Comparison of ENCODE assay signal across 8 cellular contexts in the genomic region with DNA sequence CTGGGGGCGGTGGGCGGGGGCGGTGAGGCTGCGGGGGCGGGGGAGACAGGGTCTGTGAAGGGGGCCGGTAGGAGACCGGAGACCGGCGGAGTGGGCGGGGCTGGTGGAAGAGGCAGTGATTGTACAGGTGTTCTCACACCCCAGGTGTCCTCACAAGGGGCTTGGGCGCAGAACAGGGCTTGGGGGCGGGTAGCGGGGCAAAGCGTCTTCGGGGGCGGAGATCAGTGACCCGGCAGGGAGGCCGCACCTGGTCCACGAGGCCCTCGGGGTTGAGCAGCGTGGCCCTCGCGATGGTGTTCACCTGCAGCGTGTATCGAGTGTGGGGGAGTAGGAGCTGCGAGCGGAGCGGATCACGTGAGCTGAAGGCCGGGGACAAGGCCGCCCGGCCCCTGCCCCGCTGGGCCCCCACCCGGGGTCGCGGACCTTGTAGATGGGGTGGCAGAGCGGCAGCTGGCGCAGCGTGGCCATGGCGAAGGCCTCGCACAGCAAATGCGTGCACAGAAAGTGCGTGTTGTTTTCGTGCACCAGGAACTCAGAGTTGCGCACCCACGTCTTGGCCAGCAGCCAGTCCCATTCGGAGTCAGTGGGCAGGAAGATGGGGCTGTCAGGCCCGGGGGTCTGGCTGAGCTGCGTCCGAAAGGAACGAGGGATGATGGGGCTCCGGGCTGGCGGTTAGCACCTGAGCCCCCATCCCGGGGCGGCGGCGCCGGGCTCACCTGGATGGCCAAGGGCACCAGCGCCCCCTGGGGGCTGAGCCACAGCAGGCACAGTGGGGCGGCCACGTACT. TPM values are rescaled to one million over a fixed set of nuclear protein-coding genes. Genes with fewer than 3 reads are reported as not detected.
A peak's percentile ranks its signal among the peaks of the same experiment; 100 is the strongest.
DNase-seq lines count a peak whose midpoint lies in the region; ATAC-seq and TF ChIP-seq lines count a peak whose summit lies in the region.

No MANE protein-coding gene starts in this region.

- no peak overlapping the region for H3K27ac ChIP-seq in thoracic aorta

- peaks cover 37% of the 10 kb centered on the region for H3K27me3 Mint-ChIP-seq in activated CD8-positive, alpha-beta memory T cell treated with anti-CD3 and anti-CD28 coated beads, Interleukin-2, amount 10 ng/mL, durations not matched to agents 7 days and 5 days
- peaks cover 85% of the 10 kb centered on the region for H3K27me3 Mint-ChIP-seq in nephron (ENCODE audit: low read depth)

- no peaks in the 10 kb centered on the region for H3K36me3 ChIP-seq in thoracic aorta

- H3K36me3 Mint-ChIP-seq in activated CD8-positive, alpha-beta memory T cell treated with anti-CD3 and anti-CD28 coated beads, Interleukin-2, amount 10 ng/mL, durations not matched to agents 7 days and 5 days: no peaks in the 10 kb centered on the region
- no peaks in the 10 kb centered on the region for H3K36me3 Mint-ChIP-seq in nephron (ENCODE audit: low read depth)

- CTCF ChIA-PET in activated CD8-positive, alpha-beta memory T cell treated with anti-CD3 and anti-CD28 coated beads, Interleukin-2, amount 10 ng/mL, durations not matched to agents 7 days and 5 days (lab: Charles Lee): interaction anchor here (0.6 to 7.8 kb wide), 22 partner anchors 9 to 557 kb away, joined by 3 to 107 read pairs (median 6); a partner anchor contains a TSS

- DNase-seq in NCI-H1930 (lab: John Stamatoyannopoulos, UW) (peak; percentile 66 to 78), epithelial cell of esophagus (ENCODE audit: low read depth) (peak; percentile 74), thoracic aorta (ENCODE audit: low spot score) (no peak), HPDE6-E6E7 (ENCODE audit: extremely low spot score) (no peak)
- peak; percentile 80 for DNase-seq in activated CD8-positive, alpha-beta memory T cell treated with anti-CD3 and anti-CD28 coated beads, Interleukin-2, amount 10 ng/mL, durations not matched to agents 7 days and 5 days

- H3K4me3 ChIP-seq in epithelial cell of esophagus (ENCODE audit: low read length) (peak overlapping the region; percentile 40), thoracic aorta (peak overlapping the region; percentile 51)

- no peaks in the 10 kb centered on the region for H3K27me3 ChIP-seq in thoracic aorta (replicated peaks; ENCODE audit: insufficient read depth)

- ATAC-seq in activated CD8-positive, alpha-beta memory T cell treated with anti-CD3 and anti-CD28 coated beads, Interleukin-2, amount 10 ng/mL, durations not matched to agents 7 days and 5 days: peak; percentile 99
- ATAC-seq in thoracic aorta (ENCODE audit: insufficient number of reproducible peaks, low FRiP score, low read depth): no peak
- ATAC-seq in GM19351 (IDR thresholded peaks at IDR 0.05; ENCODE audit: unreplicated experiment): no peak

- H3K4me1 ChIP-seq in thoracic aorta (ENCODE audit: control insufficient read depth in 1 of 2, low read depth in 2 of 2): peaks cover 0 to 7% of the 10 kb centered on the region in 2 donors

- H3K4me3 Mint-ChIP-seq in activated CD8-positive, alpha-beta memory T cell treated with anti-CD3 and anti-CD28 coated beads, Interleukin-2, amount 10 ng/mL, durations not matched to agents 7 days and 5 days: no peak overlapping the region
- H3K4me3 Mint-ChIP-seq in nephron: peak overlapping the region in 1 of 3 experiments; percentile 33

- TF ChIP-seq CTCF in GM12873 (IDR thresholded peaks at IDR 0.05; ENCODE audit: insufficient read depth, low read depth, low read length, missing control alignments) (peak; percentile 93), epithelial cell of esophagus (IDR thresholded peaks at IDR 0.05; ENCODE audit: insufficient read depth, low read depth, low read length, missing control alignments) (peak; percentile 77), nephron (IDR thresholded peaks at IDR 0.05; ENCODE audit: unreplicated experiment in 3 of 3) (peak; percentile 75 to 90 (median 79)), thoracic aorta (IDR thresholded peaks at IDR 0.05) (peak; percentile 68)

- no peaks in the 10 kb centered on the region for H3K9me3 Mint-ChIP-seq in activated CD8-positive, alpha-beta memory T cell treated with anti-CD3 and anti-CD28 coated beads, Interleukin-2, amount 10 ng/mL, durations not matched to agents 7 days and 5 days (ENCODE audit: low read depth)
- no peaks in the 10 kb centered on the region for H3K9me3 Mint-ChIP-seq in nephron

- peaks cover 8% of the 10 kb centered on the region for H3K4me1 Mint-ChIP-seq in activated CD8-positive, alpha-beta memory T cell treated with anti-CD3 and anti-CD28 coated beads, Interleukin-2, amount 10 ng/mL, durations not matched to agents 7 days and 5 days
- H3K4me1 Mint-ChIP-seq in nephron: peaks cover 18% of the 10 kb centered on the region

- no peak overlapping the region for H3K27ac Mint-ChIP-seq in activated CD8-positive, alpha-beta memory T cell treated with anti-CD3 and anti-CD28 coated beads, Interleukin-2, amount 10 ng/mL, durations not matched to agents 7 days and 5 days
- no peak overlapping the region for H3K27ac Mint-ChIP-seq in nephron

- H3K9me3 ChIP-seq in thoracic aorta: no peaks in the 10 kb centered on the region

RNA-seq across cellular contexts. Expression of a gene that starts 8.5 kb away (rescaled TPM):
- total RNA-seq in activated CD8-positive, alpha-beta memory T cell treated with anti-CD3 and anti-CD28 coated beads, Interleukin-2, amount 10 ng/mL, durations not matched to agents 7 days and 5 days: not detected
- not detected for total RNA-seq in thoracic aorta

RNA-seq across cellular contexts. Expression of a gene that starts 14.0 kb away (rescaled TPM):
- total RNA-seq in activated CD8-positive, alpha-beta memory T cell treated with anti-CD3 and anti-CD28 coated beads, Interleukin-2, amount 10 ng/mL, durations not matched to agents 7 days and 5 days: 1 to 10 TPM; 1.2 TPM
- not detected for total RNA-seq in thoracic aorta

RNA-seq across cellular contexts. Expression of a gene that starts 22.3 kb away (rescaled TPM):
- under 1 TPM; 0.42 to 0.64 TPM for total RNA-seq in activated CD8-positive, alpha-beta memory T cell treated with anti-CD3 and anti-CD28 coated beads, Interleukin-2, amount 10 ng/mL, durations not matched to agents 7 days and 5 days
- total RNA-seq in thoracic aorta: not detected

RNA-seq across cellular contexts. Expression of a gene that starts 42.3 kb away (rescaled TPM):
- 10 to 100 TPM; 47.3 to 56.4 TPM for total RNA-seq in activated CD8-positive, alpha-beta memory T cell treated with anti-CD3 and anti-CD28 coated beads, Interleukin-2, amount 10 ng/mL, durations not matched to agents 7 days and 5 days
- 100 to 1,000 TPM; 175 to 292 TPM for total RNA-seq in thoracic aorta

RNA-seq across cellular contexts. Expression of a gene that starts 52.9 kb away (rescaled TPM):
- 10 to 100 TPM; 47.6 to 68.9 TPM for total RNA-seq in activated CD8-positive, alpha-beta memory T cell treated with anti-CD3 and anti-CD28 coated beads, Interleukin-2, amount 10 ng/mL, durations not matched to agents 7 days and 5 days
- 10 to 100 TPM; 36.0 to 50.3 TPM for total RNA-seq in thoracic aorta

Comparison
In these comparisons a context has a peak if more than half of its experiments do, and no peak if none do; other contexts are left out.
1. DNase-seq: peak in NCI-H1930 (2 of 2), activated CD8-positive, alpha-beta memory T cell treated with anti-CD3 and anti-CD28 coated beads, Interleukin-2, amount 10 ng/mL, durations not matched to agents 7 days and 5 days (single experiment) and epithelial cell of esophagus (single experiment); none in thoracic aorta (single experiment) and HPDE6-E6E7 (single experiment).
2. Peak in every context shown above with its lines, with median percentiles within 50 percentile points of each other: CTCF ChIP-seq.